In the genomic region with DNA sequence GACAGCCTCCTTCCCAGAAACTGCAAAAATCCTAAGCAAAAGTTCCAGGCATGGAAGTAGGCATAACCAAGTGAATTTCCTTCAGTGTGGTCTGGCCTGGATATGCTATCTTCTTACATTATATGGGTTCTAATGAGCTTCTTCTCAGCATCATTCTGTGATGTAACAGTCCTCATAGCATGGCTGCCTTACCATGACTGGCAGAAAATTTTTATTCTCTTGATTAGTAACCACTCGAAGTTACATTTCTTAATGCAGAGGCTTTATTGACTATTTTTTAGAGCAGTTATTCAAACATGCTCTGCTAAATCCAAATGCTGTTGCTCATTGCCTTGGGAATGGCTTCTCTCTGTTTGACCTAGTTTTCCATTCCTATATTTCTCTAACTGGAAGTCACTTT, we compare ENCODE assay signal across 9 cellular contexts. TPM values are rescaled to one million over a fixed set of nuclear protein-coding genes. Genes with fewer than 3 reads are reported as not detected.
"Had no signal": no experiment of that assay in that cellular context is flagged by ENCODE, and none has a peak within 500 bp of the region (broad histone marks: within the 10 kb centered on the region; RNA-seq: fewer than 3 reads in every experiment).

No MANE protein-coding gene starts in this region.

- ATAC-seq: GM12878 had no signal

- DNase-seq: GDM1, GF-D8 had no signal

- H3K4me3 ChIP-seq: GM12878 had no signal

- FAIRE-seq: G401.6, GM12878, GM12891, GM12892, GM18507, GM19239 had no signal

RNA-seq across cellular contexts. Expression of a gene that starts 21.1 kb away (rescaled TPM):
- total RNA-seq: G401 had no signal
